Comparison of ENCODE assay signal across 8 cellular contexts in the genomic region with DNA sequence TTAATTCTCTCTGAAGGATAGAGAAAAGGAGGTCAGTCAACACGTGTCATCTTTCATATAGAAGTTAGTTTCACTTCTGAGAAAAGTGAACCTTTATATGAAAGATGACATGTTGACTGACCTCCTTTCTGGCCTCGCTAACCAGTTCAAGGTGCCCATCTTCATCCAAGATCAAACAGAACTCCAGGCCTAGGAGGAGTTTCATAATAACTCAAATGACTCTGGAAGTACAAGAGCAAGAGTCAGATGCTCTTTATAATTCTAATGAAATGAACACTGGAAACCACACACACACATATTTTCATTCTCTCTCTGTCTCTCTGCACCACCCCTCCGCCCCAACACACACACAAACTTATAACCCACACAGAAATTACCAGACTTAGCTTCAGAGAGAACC. TPM values are rescaled to one million over a fixed set of nuclear protein-coding genes. Genes with fewer than 3 reads are reported as not detected.
A peak's percentile ranks its signal among the peaks of the same experiment; 100 is the strongest.
DNase-seq lines count a peak whose midpoint lies in the region; ATAC-seq and TF ChIP-seq lines count a peak whose summit lies in the region.

No MANE protein-coding gene starts in this region.

- no peak for TF ChIP-seq POLR2A in Peyer's patch (IDR thresholded peaks at IDR 0.05)

- H3K4me1 ChIP-seq in Peyer's patch (peaks cover 0 to 24% (median 10%) of the 10 kb centered on the region in 4 donors), mucosa of descending colon (ENCODE audit: low read depth) (no peaks in the 10 kb centered on the region)

- H3K9me3 ChIP-seq in Peyer's patch (no peaks in the 10 kb centered on the region), mucosa of descending colon (no peaks in the 10 kb centered on the region)

- H3K36me3 ChIP-seq in Peyer's patch (no peaks in the 10 kb centered on the region), mucosa of descending colon (ENCODE audit: low read depth) (no peaks in the 10 kb centered on the region)

- DNase-seq in Peyer's patch (no peak), mucosa of descending colon (no peak), SW480 (ENCODE audit: low spot score) (no peak), Ammon's horn (ENCODE audit: low spot score) (no peak), hepatic stellate cell (ENCODE audit: low spot score) (no peak)

- ATAC-seq in GM18498 (IDR thresholded peaks at IDR 0.05; ENCODE audit: unreplicated experiment) (peak; percentile 59), GM21723 (IDR thresholded peaks at IDR 0.05; ENCODE audit: unreplicated experiment) (peak; percentile 51), mucosa of descending colon (peak; percentile 30), HG03342 (IDR thresholded peaks at IDR 0.05; ENCODE audit: unreplicated experiment) (no peak)

- H3K4me3 ChIP-seq in Peyer's patch: no peak overlapping the region
- H3K4me3 ChIP-seq in mucosa of descending colon: no peak overlapping the region

- intact Hi-C loops in mucosa of descending colon (cut with DNase I, micrococcal nuclease): no loop called here

- H3K27me3 ChIP-seq in Peyer's patch: no peaks in the 10 kb centered on the region

- H3K27ac ChIP-seq in Peyer's patch: peak overlapping the region; percentile 29 to 72 (median 54)

- no peak for TF ChIP-seq CTCF in Peyer's patch (IDR thresholded peaks at IDR 0.05)
- no peak for TF ChIP-seq CTCF in mucosa of descending colon (IDR thresholded peaks at IDR 0.05)

RNA-seq across cellular contexts. Expression of a gene that starts 16.3 kb away (rescaled TPM):
- total RNA-seq in Peyer's patch (100 to 1,000 TPM in 1 of 4 donors, 10 to 100 TPM in 3; 24.8 to 215 (median 32.0) TPM), mucosa of descending colon (10 to 100 TPM in 2 of 3 donors, 1 to 10 TPM in 1; 9.7 to 25.7 (median 13.7) TPM)
